In the genomic region with DNA sequence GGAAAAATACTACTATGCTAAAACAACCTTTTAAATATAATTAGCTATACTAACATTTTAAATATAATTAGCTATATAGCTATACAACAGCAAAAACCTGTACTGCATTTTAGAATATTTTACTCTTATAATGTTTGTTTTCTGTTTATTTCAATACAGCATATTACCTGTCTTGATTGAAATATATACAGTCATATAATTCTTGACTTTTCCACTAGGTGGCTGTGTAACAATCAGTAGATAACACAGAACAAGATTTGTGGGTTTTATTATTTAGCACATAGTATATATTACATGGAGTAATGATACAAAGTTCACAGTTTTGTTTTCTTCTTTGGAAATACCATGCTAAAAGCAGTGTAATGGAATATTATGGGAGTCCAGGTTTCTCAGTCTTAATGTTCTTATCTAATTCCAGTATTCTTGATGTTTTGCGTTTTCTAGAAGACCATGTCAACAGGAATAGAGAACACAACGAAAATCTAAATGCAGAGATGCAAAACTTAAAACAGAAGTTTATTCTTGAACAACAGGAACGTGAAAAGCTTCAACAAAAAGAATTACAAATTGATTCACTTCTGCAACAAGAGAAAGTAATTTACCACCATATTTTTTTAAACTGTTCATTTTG, we compare ENCODE assay signal across 8 cellular contexts. TPM values are rescaled to one million over a fixed set of nuclear protein-coding genes. Genes with fewer than 3 reads are reported as not detected.
DNase-seq lines count a peak whose midpoint lies in the region; ATAC-seq and TF ChIP-seq lines count a peak whose summit lies in the region.

No MANE protein-coding gene starts in this region.

- no peaks in the 10 kb centered on the region for H3K4me1 Mint-ChIP-seq in naive thymus-derived CD8-positive, alpha-beta T cell
- no peaks in the 10 kb centered on the region for H3K4me1 Mint-ChIP-seq in WTC11

- TF ChIP-seq CTCF in GM13977 (IDR thresholded peaks at IDR 0.05; ENCODE audit: extremely low read depth, insufficient read depth, missing control alignments) (peak; percentile 40), astrocyte of the spinal cord (IDR thresholded peaks at IDR 0.05; ENCODE audit: low read depth, low read length) (peak; percentile 41), WTC11 (IDR thresholded peaks at IDR 0.05) (no peak)

- peak; percentile 29 for DNase-seq in GM13977 (ENCODE audit: low spot score)
- DNase-seq in astrocyte of the spinal cord (ENCODE audit: low read depth, low spot score), result peak; percentile 42
- peak in 3 of 10 donors; percentile 21 to 43 (median 43) for DNase-seq in naive thymus-derived CD8-positive, alpha-beta T cell
- no peak for DNase-seq in WTC11 (ENCODE audit: low spot score)
- no peak for DNase-seq in SK-N-DZ (ENCODE audit: low spot score)
- DNase-seq in activated CD4-positive, alpha-beta T cell treated with anti-CD3 and anti-CD28 coated beads for 4 hours, result no peak
- DNase-seq in amygdala (lab: John Stamatoyannopoulos, UW), result no peak

- POLR2A ChIA-PET in naive thymus-derived CD8-positive, alpha-beta T cell (lab: Charles Lee), result interaction anchor here (1.6 kb wide), 2 partner anchors 29 to 32 kb away, joined by 4 to 6 read pairs; partner anchors contain the start of gene MAT2B
- POLR2A ChIA-PET in WTC11 (lab: Charles Lee), result no interaction called here

- peak overlapping the region in 1 of 10 donors; percentile 3 for H3K27ac Mint-ChIP-seq in naive thymus-derived CD8-positive, alpha-beta T cell
- H3K27ac Mint-ChIP-seq in WTC11, result no peak overlapping the region

- H3K4me3 Mint-ChIP-seq in naive thymus-derived CD8-positive, alpha-beta T cell, result no peak overlapping the region
- no peak overlapping the region for H3K4me3 Mint-ChIP-seq in WTC11

- CTCF ChIA-PET in WTC11 (lab: Charles Lee), result no interaction called here

- H3K36me3 Mint-ChIP-seq in naive thymus-derived CD8-positive, alpha-beta T cell, result no peaks in the 10 kb centered on the region
- H3K36me3 Mint-ChIP-seq in WTC11, result peaks cover 86% of the 10 kb centered on the region

- ATAC-seq in HG02884 (IDR thresholded peaks at IDR 0.05; ENCODE audit: unreplicated experiment), result peak; percentile 85
- peak; percentile 52 to 82 for ATAC-seq in naive thymus-derived CD8-positive, alpha-beta T cell
- no peak for ATAC-seq in WTC11

- H3K9me3 Mint-ChIP-seq in naive thymus-derived CD8-positive, alpha-beta T cell, result no peaks in the 10 kb centered on the region
- no peaks in the 10 kb centered on the region for H3K9me3 Mint-ChIP-seq in WTC11

- no peak overlapping the region for H3K4me3 ChIP-seq in astrocyte of the spinal cord (ENCODE audit: low read depth, low read length)

- no peaks in the 10 kb centered on the region for H3K27me3 Mint-ChIP-seq in naive thymus-derived CD8-positive, alpha-beta T cell
- no peaks in the 10 kb centered on the region for H3K27me3 Mint-ChIP-seq in WTC11 (ENCODE audit: low read depth)

- in situ Hi-C loops in GM13977 (cut with MboI; ENCODE audit: low pct_unique_long_range_greater_than_20kb, low sequenced_read_pairs, unreplicated experiment) (no loop called here), astrocyte of the spinal cord (cut with HindIII; ENCODE audit: low sequenced_read_pairs) (no loop called here)

TF ChIP-seq in WTC11, 78 proteins besides CTCF, POLR2A, EP300 and RAD21 (continues in another document):
- no peak for TF ChIP-seq MYBL2 (CRISPR knock-in tag; IDR thresholded peaks at IDR 0.05)
- no peak for TF ChIP-seq GABPB1 (CRISPR knock-in tag; IDR thresholded peaks at IDR 0.05)
- TF ChIP-seq ARID4B (CRISPR knock-in tag; IDR thresholded peaks at IDR 0.05; ENCODE audit: borderline replicate concordance), result no peak
- TF ChIP-seq, protein P1, sequence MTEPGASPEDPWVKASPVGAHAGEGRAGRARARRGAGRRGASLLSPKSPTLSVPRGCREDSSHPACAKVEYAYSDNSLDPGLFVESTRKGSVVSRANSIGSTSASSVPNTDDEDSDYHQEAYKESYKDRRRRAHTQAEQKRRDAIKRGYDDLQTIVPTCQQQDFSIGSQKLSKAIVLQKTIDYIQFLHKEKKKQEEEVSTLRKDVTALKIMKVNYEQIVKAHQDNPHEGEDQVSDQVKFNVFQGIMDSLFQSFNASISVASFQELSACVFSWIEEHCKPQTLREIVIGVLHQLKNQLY (CRISPR knock-in tag; IDR thresholded peaks at IDR 0.05), result no peak
- TF ChIP-seq, protein P2, sequence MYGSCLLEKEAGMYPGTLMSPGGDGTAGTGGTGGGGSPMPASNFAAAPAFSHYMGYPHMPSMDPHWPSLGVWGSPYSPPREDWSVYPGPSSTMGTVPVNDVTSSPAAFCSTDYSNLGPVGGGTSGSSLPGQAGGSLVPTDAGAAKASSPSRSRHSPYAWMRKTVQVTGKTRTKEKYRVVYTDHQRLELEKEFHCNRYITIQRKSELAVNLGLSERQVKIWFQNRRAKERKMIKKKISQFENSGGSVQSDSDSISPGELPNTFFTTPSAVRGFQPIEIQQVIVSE (CRISPR knock-in tag; IDR thresholded peaks at IDR 0.05; ENCODE audit: borderline replicate concordance), result no peak
- no peak for TF ChIP-seq EMX1 (CRISPR knock-in tag; IDR thresholded peaks at IDR 0.05)
- TF ChIP-seq, protein P3, sequence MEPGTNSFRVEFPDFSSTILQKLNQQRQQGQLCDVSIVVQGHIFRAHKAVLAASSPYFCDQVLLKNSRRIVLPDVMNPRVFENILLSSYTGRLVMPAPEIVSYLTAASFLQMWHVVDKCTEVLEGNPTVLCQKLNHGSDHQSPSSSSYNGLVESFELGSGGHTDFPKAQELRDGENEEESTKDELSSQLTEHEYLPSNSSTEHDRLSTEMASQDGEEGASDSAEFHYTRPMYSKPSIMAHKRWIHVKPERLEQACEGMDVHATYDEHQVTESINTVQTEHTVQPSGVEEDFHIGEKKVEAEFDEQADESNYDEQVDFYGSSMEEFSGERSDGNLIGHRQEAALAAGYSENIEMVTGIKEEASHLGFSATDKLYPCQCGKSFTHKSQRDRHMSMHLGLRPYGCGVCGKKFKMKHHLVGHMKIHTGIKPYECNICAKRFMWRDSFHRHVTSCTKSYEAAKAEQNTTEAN (CRISPR knock-in tag; IDR thresholded peaks at IDR 0.05), result no peak

RNA-seq across cellular contexts. Expression of gene HMMR, which starts 13.3 kb away (rescaled TPM):
- under 1 TPM; 0.42 to 0.47 TPM for total RNA-seq in naive thymus-derived CD8-positive, alpha-beta T cell
- under 1 TPM in 1 of 3 donors, not detected in 2; 0.28 TPM for polyA plus RNA-seq in naive thymus-derived CD8-positive, alpha-beta T cell
- total RNA-seq in WTC11 (2021), result 69.1 to 78.5 TPM (median 73.3 TPM) in 3 replicates
- 105 and 107 TPM in 2 replicates for polyA plus RNA-seq in SK-N-DZ (2014; cell fraction: cytosol; rRNA removed)
- 60.4 and 93.4 TPM in 2 replicates for polyA plus RNA-seq in SK-N-DZ (2014; cell fraction: nucleus; rRNA removed)

RNA-seq across cellular contexts. Expression of gene NUDCD2, which starts 13.8 kb away (rescaled TPM):
- total RNA-seq in naive thymus-derived CD8-positive, alpha-beta T cell, result 10 to 100 TPM; 27.4 to 27.8 TPM
- polyA plus RNA-seq in naive thymus-derived CD8-positive, alpha-beta T cell, result 10 to 100 TPM; 46.7 to 54.0 (median 53.2) TPM
- 68.5 to 73.4 TPM (median 69.4 TPM) in 3 replicates for total RNA-seq in WTC11 (2021)
- polyA plus RNA-seq in SK-N-DZ (2014; cell fraction: cytosol; rRNA removed), result 31.3 and 36.0 TPM in 2 replicates
- polyA plus RNA-seq in SK-N-DZ (2014; cell fraction: nucleus; rRNA removed), result 31.5 and 31.6 TPM in 2 replicates

RNA-seq across cellular contexts. Expression of gene MAT2B, which starts 31.7 kb away (rescaled TPM):
- 100 to 1,000 TPM; 145 to 147 TPM for total RNA-seq in naive thymus-derived CD8-positive, alpha-beta T cell
- polyA plus RNA-seq in naive thymus-derived CD8-positive, alpha-beta T cell, result 100 to 1,000 TPM; 260 to 287 (median 260) TPM
- 51.8 to 55.7 TPM (median 53.1 TPM) in 3 replicates for total RNA-seq in WTC11 (2021)
- polyA plus RNA-seq in SK-N-DZ (2014; cell fraction: cytosol; rRNA removed), result 79.5 and 86.3 TPM in 2 replicates
- polyA plus RNA-seq in SK-N-DZ (2014; cell fraction: nucleus; rRNA removed), result 56.8 and 66.1 TPM in 2 replicates

RNA-seq across cellular contexts. Expression of gene CCNG1, which starts 36.3 kb away (rescaled TPM):
- total RNA-seq in naive thymus-derived CD8-positive, alpha-beta T cell, result 100 to 1,000 TPM; 139 to 146 TPM
- polyA plus RNA-seq in naive thymus-derived CD8-positive, alpha-beta T cell, result 100 to 1,000 TPM; 129 to 167 (median 135) TPM
- total RNA-seq in WTC11 (2021), result 395 to 438 TPM (median 433 TPM) in 3 replicates
- polyA plus RNA-seq in SK-N-DZ (2014; cell fraction: cytosol; rRNA removed), result 85.2 and 90.3 TPM in 2 replicates
- polyA plus RNA-seq in SK-N-DZ (2014; cell fraction: nucleus; rRNA removed), result 47.7 and 57.7 TPM in 2 replicates

Comparison
In these comparisons a context has a peak if more than half of its experiments do, and no peak if none do; other contexts are left out.
1. DNase-seq: peak in GM13977 (single experiment) and astrocyte of the spinal cord (single experiment); none in WTC11 (single experiment), SK-N-DZ (single experiment), activated CD4-positive, alpha-beta T cell treated with anti-CD3 and anti-CD28 coated beads for 4 hours (0 of 2) and amygdala (0 of 56).
2. RNA of gene HMMR, which starts 13.3 kb away (total RNA-seq): 69.1 to 78.5 TPM in WTC11; 0.42 to 0.47 TPM in naive thymus-derived CD8-positive, alpha-beta T cell; every median in the first group is over 10 times any median in the second.